ENCODE assay signal across 9 cellular contexts in the genomic region with DNA sequence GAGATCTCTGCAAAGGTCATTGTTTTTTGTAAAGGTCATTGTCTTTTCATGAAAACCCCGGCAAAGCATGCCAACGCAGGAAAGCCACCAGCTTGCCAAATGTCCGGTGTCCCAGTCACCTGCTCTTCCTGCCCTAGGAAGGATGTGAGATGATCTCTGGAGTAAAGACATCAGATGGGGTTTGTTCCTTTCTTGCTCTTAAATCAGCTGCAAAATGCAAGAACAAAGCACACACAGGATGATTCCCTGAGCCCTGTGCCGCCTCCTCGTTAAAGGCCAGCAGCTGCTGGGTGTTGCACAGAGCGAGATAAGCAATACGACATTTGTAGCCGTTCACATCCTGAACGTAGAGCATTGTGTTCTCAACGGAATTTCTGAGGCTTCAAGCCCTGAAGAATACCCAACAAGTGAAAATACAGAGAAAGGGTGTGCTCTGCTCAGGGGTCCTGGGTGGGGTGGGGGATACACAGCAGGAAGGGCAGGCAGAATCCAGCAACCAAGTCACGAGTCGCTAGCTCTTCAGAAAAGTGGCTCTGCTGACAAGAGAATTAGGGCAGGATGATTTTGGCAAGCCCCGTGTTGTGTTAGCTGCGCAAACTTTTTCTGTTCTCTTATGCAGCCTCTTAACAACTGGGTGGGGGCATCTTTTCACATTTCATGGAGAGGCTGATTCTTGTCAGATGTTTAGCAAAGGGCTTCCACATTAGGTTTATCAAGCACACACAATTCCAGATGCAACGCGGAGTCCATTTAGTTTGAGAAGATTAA.
DNase-seq lines count a peak whose midpoint lies in the region; ATAC-seq and TF ChIP-seq lines count a peak whose summit lies in the region.
"Had no signal": no experiment of that assay in that cellular context is flagged by ENCODE, and none has a peak within 500 bp of the region (broad histone marks: within the 10 kb centered on the region; RNA-seq: fewer than 3 reads in every experiment).

No MANE protein-coding gene starts in this region.

- peaks cover 20% of the 10 kb centered on the region for H3K4me1 Mint-ChIP-seq in mesothelial cell of epicardium

- H3K4me3 ChIP-seq in aorta (ENCODE audit: low read length in 2 of 2), result no peak overlapping the region

- 8% methylated on average over 16 of the region's 16 CpGs for WGBS in aorta, 2 donors

- H3K27ac ChIP-seq in aorta (ENCODE audit: low read depth in 1 of 2, low read length in 2 of 2), result no peak overlapping the region

- H3K27ac Mint-ChIP-seq in mesothelial cell of epicardium, result peak overlapping the region; percentile 58

- H3K4me1 ChIP-seq in aorta (ENCODE audit: control insufficient read depth in 1 of 2, insufficient read depth in 2 of 2, low read length in 2 of 2), result peaks cover 0 to 2% of the 10 kb centered on the region in 2 donors

- H3K27me3 Mint-ChIP-seq in mesothelial cell of epicardium (ENCODE audit: low read depth), result no peaks in the 10 kb centered on the region

- TF ChIP-seq CTCF in mesothelial cell of epicardium (IDR thresholded peaks at IDR 0.05; ENCODE audit: unreplicated experiment), result no peak

- H3K9me3 Mint-ChIP-seq in mesothelial cell of epicardium, result peaks cover 14% of the 10 kb centered on the region

- H3K4me3 Mint-ChIP-seq in mesothelial cell of epicardium, result peak overlapping the region; percentile 33

- ATAC-seq in aorta (ENCODE audit: low FRiP score) (peak; percentile 75), GM19463 (IDR thresholded peaks at IDR 0.05; ENCODE audit: unreplicated experiment) (no peak)

- H3K9me3 ChIP-seq in aorta (ENCODE audit: control insufficient read depth, low read length), result no peaks in the 10 kb centered on the region

- H3K36me3 ChIP-seq in aorta (ENCODE audit: control insufficient read depth in 1 of 2, insufficient read depth in 2 of 2, low read length in 1 of 2), result no peaks in the 10 kb centered on the region

- no peaks in the 10 kb centered on the region for H3K36me3 Mint-ChIP-seq in mesothelial cell of epicardium

- DNase-seq in stimulated activated naive CD4-positive, alpha-beta T cell (lab: John Stamatoyannopoulos, UW), result peak in 4 of 6 experiments; percentile 3 to 32 (median 26)
- DNase-seq in stimulated activated naive CD4-positive, alpha-beta T cell treated with Interleukin-2 at 50 U/mL for 16 hours (lab: John Stamatoyannopoulos, UW), result no peak
- DNase-seq in dermis microvascular lymphatic vessel endothelial cell (ENCODE audit: low read depth in 2 of 2), result peak; percentile 72 to 99
- DNase-seq in mesothelial cell of epicardium (ENCODE audit: low spot score in 2 of 2, unreplicated experiment in 2 of 2), result no peak
- peak in 1 of 2 donors; percentile 54 for DNase-seq in aorta
- DNase-seq in HPDE6-E6E7 (ENCODE audit: extremely low spot score), result no peak
- no peak for DNase-seq in MV-4-11 (lab: John Stamatoyannopoulos, UW)
- DNase-seq: activated gamma-delta T cell had no signal

- intact Hi-C loops in aorta (cut with DNase I), result no loop called here

- H3K27me3 ChIP-seq in aorta (ENCODE audit: control insufficient read depth in 1 of 2, insufficient read depth in 2 of 2, low read length in 1 of 2), result no peaks in the 10 kb centered on the region

Comparison
In these comparisons a context has a peak if more than half of its experiments do, and no peak if none do; other contexts are left out.
1. DNase-seq: peak in stimulated activated naive CD4-positive, alpha-beta T cell (4 of 6) and dermis microvascular lymphatic vessel endothelial cell (2 of 2); none in stimulated activated naive CD4-positive, alpha-beta T cell treated with Interleukin-2 at 50 U/mL for 16 hours (single experiment), mesothelial cell of epicardium (0 of 2), HPDE6-E6E7 (single experiment) and MV-4-11 (single experiment).